ENCODE assay signal across 20 cellular contexts in the genomic region with DNA sequence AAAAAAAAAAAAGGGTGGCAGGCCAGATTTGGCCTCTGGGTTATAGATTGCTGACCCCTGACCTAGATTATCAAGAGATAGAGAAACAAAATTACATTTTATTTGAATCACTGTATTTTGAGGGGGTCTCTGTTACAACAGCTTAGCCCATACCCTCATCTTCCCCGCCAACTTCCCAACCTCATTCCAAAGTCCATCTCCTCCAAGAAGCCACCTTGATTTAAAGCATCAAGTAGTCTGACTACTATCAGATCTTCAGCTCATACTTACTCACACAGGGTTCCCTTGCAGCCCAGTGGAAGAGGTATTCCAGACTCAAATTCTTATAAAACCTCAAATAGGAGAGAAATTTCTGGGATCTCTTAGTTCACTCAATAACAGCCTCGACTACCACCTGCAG. TPM values are rescaled to one million over a fixed set of nuclear protein-coding genes. Genes with fewer than 3 reads are reported as not detected.
DNase-seq lines count a peak whose midpoint lies in the region; ATAC-seq and TF ChIP-seq lines count a peak whose summit lies in the region.
"Had no signal": no experiment of that assay in that cellular context is flagged by ENCODE, and none has a peak within 500 bp of the region (broad histone marks: within the 10 kb centered on the region; RNA-seq: fewer than 3 reads in every experiment).

No MANE protein-coding gene starts in this region.

- H3K4me1 Mint-ChIP-seq in activated CD4-positive, alpha-beta T cell treated with anti-CD3 and anti-CD28 coated beads, Interleukin-2, amount 10 ng/mL, durations not matched to agents 24 days and 14 days, result peaks cover 77% of the 10 kb centered on the region
- peaks cover 89% of the 10 kb centered on the region for H3K4me1 Mint-ChIP-seq in CD8-positive, alpha-beta T cell (ENCODE audit: low read depth)
- H3K4me1 Mint-ChIP-seq in activated T-helper 2 cell treated with anti-CD3 and anti-CD28 coated beads, Interferon-gamma antibody, Interleukin-2, Interleukin-4, amounts not matched to agents 10 μg/mL and 5 μg/mL and 100 μg/mL, durations not matched to agents 14 hours and 24 hours and 36 hours (ENCODE audit: low read depth), result peaks cover 75% of the 10 kb centered on the region
- peaks cover 73 to 98% (median 92%) of the 10 kb centered on the region in 7 donors for H3K4me1 Mint-ChIP-seq in naive thymus-derived CD4-positive, alpha-beta T cell

- H3K27ac Mint-ChIP-seq in activated CD4-positive, alpha-beta T cell treated with anti-CD3 and anti-CD28 coated beads, Interleukin-2, amount 10 ng/mL, durations not matched to agents 24 days and 14 days, result peak overlapping the region; percentile 10
- peak overlapping the region; percentile 30 for H3K27ac Mint-ChIP-seq in CD8-positive, alpha-beta T cell
- H3K27ac Mint-ChIP-seq in activated T-helper 2 cell treated with anti-CD3 and anti-CD28 coated beads, Interferon-gamma antibody, Interleukin-2, Interleukin-4, amounts not matched to agents 10 μg/mL and 5 μg/mL and 100 μg/mL, durations not matched to agents 14 hours and 24 hours and 36 hours, result peak overlapping the region; percentile 10
- peak overlapping the region; percentile 24 to 90 (median 65) for H3K27ac Mint-ChIP-seq in naive thymus-derived CD4-positive, alpha-beta T cell
- H3K27ac Mint-ChIP-seq: dendritic cell treated with granulocyte-macrophage colony-stimulating factor and Interleukin-4, amounts not matched to agents 40 ng/mL and 50 ng/mL, for 4 days had no signal

- no peak for TF ChIP-seq CTCF in CD8-positive, alpha-beta T cell (IDR thresholded peaks at IDR 0.05)
- no peak for TF ChIP-seq CTCF in foreskin fibroblast (IDR thresholded peaks at IDR 0.05; ENCODE audit: low read depth, low read length)

- H3K4me1 ChIP-seq in CD8-positive, alpha-beta T cell (ENCODE audit: insufficient read depth, low read length), result peaks cover 85% of the 10 kb centered on the region
- peaks cover 69 to 74% of the 10 kb centered on the region in 2 donors for H3K4me1 ChIP-seq in naive thymus-derived CD4-positive, alpha-beta T cell (ENCODE audit: control insufficient read depth in 2 of 2, insufficient read depth in 2 of 2, low read length in 2 of 2)

- no peak for DNase-seq in activated CD4-positive, alpha-beta T cell treated with anti-CD3 and anti-CD28 coated beads, Interleukin-2, amount 10 ng/mL, durations not matched to agents 24 days and 14 days
- no peak for DNase-seq in activated CD4-positive, alpha-beta T cell treated with anti-CD3 and anti-CD28 coated beads for 1 hour
- no peak for DNase-seq in CD8-positive, alpha-beta T cell
- no peak for DNase-seq in activated T-helper 2 cell treated with anti-CD3 and anti-CD28 coated beads, Interferon-gamma antibody, Interleukin-2, Interleukin-4, amounts not matched to agents 10 μg/mL and 5 μg/mL and 100 μg/mL, durations not matched to agents 14 hours and 24 hours and 36 hours (ENCODE audit: low spot score)
- no peak for DNase-seq in naive thymus-derived CD4-positive, alpha-beta T cell
- DNase-seq in foreskin fibroblast, result no peak
- DNase-seq: activated CD4-positive, alpha-beta T cell treated with anti-CD3 and anti-CD28 coated beads, Interleukin-2, amount 50 U/mL, for 4 hours; activated T-cell treated with anti-CD3 and anti-CD28 coated beads for 4 hours; central memory CD4-positive, alpha-beta T cell; esophagus squamous epithelium; NCI-H146; nucleus accumbens; stimulated activated naive CD4-positive, alpha-beta T cell treated with Interleukin-2 at 50 U/mL for 16 hours had no signal

- H3K27me3 Mint-ChIP-seq in activated CD4-positive, alpha-beta T cell treated with anti-CD3 and anti-CD28 coated beads, Interleukin-2, amount 10 ng/mL, durations not matched to agents 24 days and 14 days, result no peaks in the 10 kb centered on the region
- H3K27me3 Mint-ChIP-seq in CD8-positive, alpha-beta T cell (ENCODE audit: low read depth), result no peaks in the 10 kb centered on the region
- H3K27me3 Mint-ChIP-seq in activated T-helper 2 cell treated with anti-CD3 and anti-CD28 coated beads, Interferon-gamma antibody, Interleukin-2, Interleukin-4, amounts not matched to agents 10 μg/mL and 5 μg/mL and 100 μg/mL, durations not matched to agents 14 hours and 24 hours and 36 hours (ENCODE audit: low read depth), result no peaks in the 10 kb centered on the region
- no peaks in the 10 kb centered on the region for H3K27me3 Mint-ChIP-seq in naive thymus-derived CD4-positive, alpha-beta T cell
- H3K27me3 Mint-ChIP-seq: dendritic cell treated with granulocyte-macrophage colony-stimulating factor and Interleukin-4, amounts not matched to agents 40 ng/mL and 50 ng/mL, for 4 days had no signal

- POLR2A ChIA-PET in CD8-positive, alpha-beta T cell (lab: Charles Lee), result interaction anchor here (1.0 to 3.5 kb wide), 2 partner anchors 15 to 47 kb away, joined by 3 to 20 read pairs; no protein-coding TSS in a partner anchor
- POLR2A ChIA-PET in naive thymus-derived CD4-positive, alpha-beta T cell (lab: Charles Lee), result interaction anchor here (1.5 to 5.8 kb wide), 2 partner anchors 15 to 26 kb away, joined by 3 to 57 read pairs; no protein-coding TSS in a partner anchor

- peaks cover 49% of the 10 kb centered on the region for H3K36me3 ChIP-seq in CD8-positive, alpha-beta T cell (ENCODE audit: insufficient read depth, low read length)
- peaks cover 17 to 50% (median 32%) of the 10 kb centered on the region in 3 experiments for H3K36me3 ChIP-seq in naive thymus-derived CD4-positive, alpha-beta T cell (ENCODE audit: control insufficient read depth in 2 of 3, insufficient read depth in 3 of 3, low read length in 3 of 3)

- no peak overlapping the region for H3K27ac ChIP-seq in CD8-positive, alpha-beta T cell (ENCODE audit: low read depth, low read length)
- H3K27ac ChIP-seq in naive thymus-derived CD4-positive, alpha-beta T cell (ENCODE audit: low read depth, low read length), result peak overlapping the region; percentile 32
- H3K27ac ChIP-seq: esophagus squamous epithelium, SK-N-MC, thoracic aorta, VCaP had no signal

- peak overlapping the region; percentile 4 for H3K4me3 Mint-ChIP-seq in activated CD4-positive, alpha-beta T cell treated with anti-CD3 and anti-CD28 coated beads, Interleukin-2, amount 10 ng/mL, durations not matched to agents 24 days and 14 days
- H3K4me3 Mint-ChIP-seq in CD8-positive, alpha-beta T cell, result peak overlapping the region; percentile 0
- no peak overlapping the region for H3K4me3 Mint-ChIP-seq in activated T-helper 2 cell treated with anti-CD3 and anti-CD28 coated beads, Interferon-gamma antibody, Interleukin-2, Interleukin-4, amounts not matched to agents 10 μg/mL and 5 μg/mL and 100 μg/mL, durations not matched to agents 14 hours and 24 hours and 36 hours (ENCODE audit: low read depth)
- peak overlapping the region; percentile 8 to 98 (median 58) for H3K4me3 Mint-ChIP-seq in naive thymus-derived CD4-positive, alpha-beta T cell
- H3K4me3 Mint-ChIP-seq: dendritic cell treated with granulocyte-macrophage colony-stimulating factor and Interleukin-4, amounts not matched to agents 40 ng/mL and 50 ng/mL, for 4 days had no signal

- CTCF ChIA-PET in CD8-positive, alpha-beta T cell (lab: Charles Lee), result interaction anchor here (0.6 to 3.1 kb wide), 2 partner anchors 14 to 202 kb away, joined by 3 to 23 read pairs; no protein-coding TSS in a partner anchor
- CTCF ChIA-PET in naive thymus-derived CD4-positive, alpha-beta T cell (lab: Charles Lee), result interaction anchor here (0.6 kb wide), 1 partner anchor 27 kb away, joined by 3 read pairs; no protein-coding TSS in a partner anchor

- H3K36me3 Mint-ChIP-seq in activated CD4-positive, alpha-beta T cell treated with anti-CD3 and anti-CD28 coated beads, Interleukin-2, amount 10 ng/mL, durations not matched to agents 24 days and 14 days (ENCODE audit: low read depth), result peaks cover 74% of the 10 kb centered on the region
- peaks cover 76% of the 10 kb centered on the region for H3K36me3 Mint-ChIP-seq in CD8-positive, alpha-beta T cell
- H3K36me3 Mint-ChIP-seq in activated T-helper 2 cell treated with anti-CD3 and anti-CD28 coated beads, Interferon-gamma antibody, Interleukin-2, Interleukin-4, amounts not matched to agents 10 μg/mL and 5 μg/mL and 100 μg/mL, durations not matched to agents 14 hours and 24 hours and 36 hours (ENCODE audit: low read depth), result peaks cover 92% of the 10 kb centered on the region
- peaks cover 13 to 83% (median 57%) of the 10 kb centered on the region in 5 donors for H3K36me3 Mint-ChIP-seq in naive thymus-derived CD4-positive, alpha-beta T cell

- intact Hi-C loops in activated CD4-positive, alpha-beta T cell treated with anti-CD3 and anti-CD28 coated beads, Interleukin-2, amount 10 ng/mL, durations not matched to agents 24 days and 14 days (cut with micrococcal nuclease), result loop anchor here (5.0 kb wide), 1 partner anchor 33 kb away; no protein-coding TSS in a partner anchor
- intact Hi-C loops in CD8-positive, alpha-beta T cell (cut with DNase I, micrococcal nuclease), result loop anchor here in 1 of 2 experiments (10.0 kb wide), 1 partner anchor 1086 kb away; a partner anchor contains a TSS
- intact Hi-C loops in activated T-helper 2 cell treated with anti-CD3 and anti-CD28 coated beads, Interferon-gamma antibody, Interleukin-2, Interleukin-4, amounts not matched to agents 10 μg/mL and 5 μg/mL and 100 μg/mL, durations not matched to agents 14 hours and 24 hours and 36 hours (cut with micrococcal nuclease), result no loop called here
- intact Hi-C loops in naive thymus-derived CD4-positive, alpha-beta T cell (cut with micrococcal nuclease), result loop anchor here in 1 of 2 donors (1.0 kb wide), 1 partner anchor 9 kb away; no protein-coding TSS in a partner anchor

- H3K27me3 ChIP-seq in CD8-positive, alpha-beta T cell (ENCODE audit: insufficient read depth, low read length), result no peaks in the 10 kb centered on the region
- no peaks in the 10 kb centered on the region for H3K27me3 ChIP-seq in naive thymus-derived CD4-positive, alpha-beta T cell (ENCODE audit: control insufficient read depth in 2 of 2, insufficient read depth in 2 of 2, low read length in 2 of 2)
- H3K27me3 ChIP-seq: esophagus squamous epithelium had no signal

- H3K4me3 ChIP-seq in CD8-positive, alpha-beta T cell (ENCODE audit: low read depth, low read length), result no peak overlapping the region
- no peak overlapping the region for H3K4me3 ChIP-seq in naive thymus-derived CD4-positive, alpha-beta T cell (ENCODE audit: low read length)
- no peak overlapping the region for H3K4me3 ChIP-seq in foreskin fibroblast (ENCODE audit: low read depth in 1 of 2, low read length in 2 of 2)
- H3K4me3 ChIP-seq: esophagus squamous epithelium, SK-N-MC, thoracic aorta had no signal

- no peak for ATAC-seq in CD8-positive, alpha-beta T cell
- no peak for ATAC-seq in naive thymus-derived CD4-positive, alpha-beta T cell
- ATAC-seq in HG03442 (IDR thresholded peaks at IDR 0.05; ENCODE audit: unreplicated experiment) (no peak), HG03457 (IDR thresholded peaks at IDR 0.05; ENCODE audit: unreplicated experiment) (no peak)

- H3K9me3 ChIP-seq in CD8-positive, alpha-beta T cell (ENCODE audit: low read length), result no peaks in the 10 kb centered on the region
- H3K9me3 ChIP-seq in naive thymus-derived CD4-positive, alpha-beta T cell (ENCODE audit: control insufficient read depth in 2 of 3, low read length in 3 of 3), result no peaks in the 10 kb centered on the region
- H3K9me3 ChIP-seq: esophagus squamous epithelium, thoracic aorta had no signal

- H3K9me3 Mint-ChIP-seq in activated CD4-positive, alpha-beta T cell treated with anti-CD3 and anti-CD28 coated beads, Interleukin-2, amount 10 ng/mL, durations not matched to agents 24 days and 14 days, result peaks cover 12% of the 10 kb centered on the region
- no peaks in the 10 kb centered on the region for H3K9me3 Mint-ChIP-seq in CD8-positive, alpha-beta T cell
- peaks cover 9% of the 10 kb centered on the region for H3K9me3 Mint-ChIP-seq in activated T-helper 2 cell treated with anti-CD3 and anti-CD28 coated beads, Interferon-gamma antibody, Interleukin-2, Interleukin-4, amounts not matched to agents 10 μg/mL and 5 μg/mL and 100 μg/mL, durations not matched to agents 14 hours and 24 hours and 36 hours
- H3K9me3 Mint-ChIP-seq in naive thymus-derived CD4-positive, alpha-beta T cell, result peaks cover 0 to 13% (median 3%) of the 10 kb centered on the region in 11 donors

RNA-seq across cellular contexts. Expression of a gene that starts 20.4 kb away (rescaled TPM):
- 86.1 and 90.5 TPM in 2 replicates for total RNA-seq in activated CD4-positive, alpha-beta T cell treated with anti-CD3 and anti-CD28 coated beads, Interleukin-2, amount 10 ng/mL, durations not matched to agents 24 days and 14 days
- 100 to 1,000 TPM; 194 to 198 TPM for total RNA-seq in CD8-positive, alpha-beta T cell
- total RNA-seq in activated T-helper 2 cell treated with anti-CD3 and anti-CD28 coated beads, Interferon-gamma antibody, Interleukin-2, Interleukin-4, amounts not matched to agents 10 μg/mL and 5 μg/mL and 100 μg/mL, durations not matched to agents 14 hours and 24 hours and 36 hours, result 76.0 and 77.1 TPM in 2 replicates
- total RNA-seq in naive thymus-derived CD4-positive, alpha-beta T cell, result 100 to 1,000 TPM; 129 to 181 (median 152) TPM
- polyA plus RNA-seq in naive thymus-derived CD4-positive, alpha-beta T cell, result 100 to 1,000 TPM; 165 to 249 TPM

RNA-seq across cellular contexts. Expression of a gene that starts 53.3 kb away (rescaled TPM):
- 36.5 and 38.5 TPM in 2 replicates for total RNA-seq in activated CD4-positive, alpha-beta T cell treated with anti-CD3 and anti-CD28 coated beads, Interleukin-2, amount 10 ng/mL, durations not matched to agents 24 days and 14 days
- total RNA-seq in CD8-positive, alpha-beta T cell, result under 1 TPM; 0.16 to 0.44 TPM
- 38.2 and 39.4 TPM in 2 replicates for total RNA-seq in activated T-helper 2 cell treated with anti-CD3 and anti-CD28 coated beads, Interferon-gamma antibody, Interleukin-2, Interleukin-4, amounts not matched to agents 10 μg/mL and 5 μg/mL and 100 μg/mL, durations not matched to agents 14 hours and 24 hours and 36 hours
- total RNA-seq in naive thymus-derived CD4-positive, alpha-beta T cell, result 10 to 100 TPM in 1 of 5 experiments, 1 to 10 TPM in 1, under 1 TPM in 3; 0.35 to 26.7 (median 0.78) TPM
- polyA plus RNA-seq in naive thymus-derived CD4-positive, alpha-beta T cell, result under 1 TPM in 1 of 2 donors, not detected in 1; 0.13 TPM
- total RNA-seq: OCI-LY7 had no signal

Comparison
In these comparisons a context has a peak if more than half of its experiments do, and no peak if none do; other contexts are left out.
1. H3K27ac Mint-ChIP-seq: peak in every context shown above with its lines; median percentile 65 in naive thymus-derived CD4-positive, alpha-beta T cell; 30 in CD8-positive, alpha-beta T cell; 10 in activated CD4-positive, alpha-beta T cell treated with anti-CD3 and anti-CD28 coated beads, Interleukin-2, amount 10 ng/mL, durations not matched to agents 24 days and 14 days; 10 in activated T-helper 2 cell treated with anti-CD3 and anti-CD28 coated beads, Interferon-gamma antibody, Interleukin-2, Interleukin-4, amounts not matched to agents 10 μg/mL and 5 μg/mL and 100 μg/mL, durations not matched to agents 14 hours and 24 hours and 36 hours.